8 cellular contexts compared by ENCODE assay signal in genomic region chr1:152110860-152111514, GRCh38. TPM values are rescaled to one million over a fixed set of nuclear protein-coding genes. Genes with fewer than 3 reads are reported as not detected.
DNase-seq lines count a peak whose midpoint lies in the region; ATAC-seq and TF ChIP-seq lines count a peak whose summit lies in the region.

No MANE protein-coding gene starts in this region.

- TF ChIP-seq CTCF in MM.1S (IDR thresholded peaks at IDR 0.05; ENCODE audit: low read length) (no peak), glutamatergic neuron (IDR thresholded peaks at IDR 0.05; ENCODE audit: partially characterized antibody, unreplicated experiment) (no peak)

- H3K27me3 Mint-ChIP-seq in activated CD8-positive, alpha-beta T cell treated with anti-CD3 and anti-CD28 coated beads, Interleukin-2, amount 10 ng/mL, durations not matched to agents 7 days and 5 days (ENCODE audit: low read depth), result peaks cover 20% of the 10 kb centered on the region
- peaks cover 2% of the 10 kb centered on the region for H3K27me3 Mint-ChIP-seq in glutamatergic neuron (ENCODE audit: unreplicated experiment)

- peaks cover 5% of the 10 kb centered on the region for H3K4me1 Mint-ChIP-seq in activated CD8-positive, alpha-beta T cell treated with anti-CD3 and anti-CD28 coated beads, Interleukin-2, amount 10 ng/mL, durations not matched to agents 7 days and 5 days (ENCODE audit: low read depth)
- H3K4me1 Mint-ChIP-seq in glutamatergic neuron (ENCODE audit: low read depth, unreplicated experiment), result peaks cover 4% of the 10 kb centered on the region

- peaks cover 18% of the 10 kb centered on the region for H3F3A ChIP-seq in MM.1S (ENCODE audit: insufficient read depth, low read length)

- no peaks in the 10 kb centered on the region for H4K20me1 ChIP-seq in MM.1S (ENCODE audit: insufficient read depth, low read length)

- H2AFZ ChIP-seq in MM.1S (ENCODE audit: low read length), result peak overlapping the region; percentile 54

- H3K27ac ChIP-seq in MM.1S (ENCODE audit: low read length) (no peak overlapping the region), rectal smooth muscle tissue (ENCODE audit: low read depth, low read length) (no peak overlapping the region)

- H3K27ac Mint-ChIP-seq in activated CD8-positive, alpha-beta T cell treated with anti-CD3 and anti-CD28 coated beads, Interleukin-2, amount 10 ng/mL, durations not matched to agents 7 days and 5 days, result no peak overlapping the region
- H3K27ac Mint-ChIP-seq in glutamatergic neuron (ENCODE audit: unreplicated experiment), result no peak overlapping the region

- POLR2A ChIA-PET in activated CD8-positive, alpha-beta T cell treated with anti-CD3 and anti-CD28 coated beads, Interleukin-2, amount 10 ng/mL, durations not matched to agents 7 days and 5 days (lab: Charles Lee), result interaction anchor here (0.6 kb wide), 1 partner anchor 624 kb away, joined by 3 read pairs; no protein-coding TSS in a partner anchor

- H3K36me3 ChIP-seq in MM.1S (replicated peaks; ENCODE audit: insufficient read depth, low read length) (no peaks in the 10 kb centered on the region), rectal smooth muscle tissue (ENCODE audit: control insufficient read depth, insufficient read depth, low read length) (no peaks in the 10 kb centered on the region)

- H3K4me3 ChIP-seq in MM.1S (ENCODE audit: low read length) (peak overlapping the region; percentile 50), rectal smooth muscle tissue (ENCODE audit: low read length) (peak overlapping the region; percentile 67)

- H3K9ac ChIP-seq in MM.1S (ENCODE audit: low read length) (no peak overlapping the region), rectal smooth muscle tissue (ENCODE audit: low read length) (no peak overlapping the region)

- peaks cover 18% of the 10 kb centered on the region for H3K4me1 ChIP-seq in MM.1S (ENCODE audit: low read length)
- H3K4me1 ChIP-seq in rectal smooth muscle tissue (ENCODE audit: control insufficient read depth, insufficient read depth, low read length), result peaks cover 15% of the 10 kb centered on the region

- H3K36me3 Mint-ChIP-seq in activated CD8-positive, alpha-beta T cell treated with anti-CD3 and anti-CD28 coated beads, Interleukin-2, amount 10 ng/mL, durations not matched to agents 7 days and 5 days (ENCODE audit: low read depth), result no peaks in the 10 kb centered on the region
- no peaks in the 10 kb centered on the region for H3K36me3 Mint-ChIP-seq in glutamatergic neuron (ENCODE audit: unreplicated experiment)

- ATAC-seq in activated CD8-positive, alpha-beta T cell treated with anti-CD3 and anti-CD28 coated beads, Interleukin-2, amount 10 ng/mL, durations not matched to agents 7 days and 5 days, result peak; percentile 70
- no peak for ATAC-seq in GM21737 (IDR thresholded peaks at IDR 0.05; ENCODE audit: unreplicated experiment)

- CTCF ChIA-PET in activated CD8-positive, alpha-beta T cell treated with anti-CD3 and anti-CD28 coated beads, Interleukin-2, amount 10 ng/mL, durations not matched to agents 7 days and 5 days (lab: Charles Lee), result interaction anchor here (1.0 to 2.3 kb wide), 17 partner anchors 22 to 348 kb away, joined by 3 to 12 read pairs (median 4); no protein-coding TSS in a partner anchor

- H3K9me3 ChIP-seq in MM.1S (replicated peaks; ENCODE audit: insufficient read depth, low read length), result no peaks in the 10 kb centered on the region

- no peaks in the 10 kb centered on the region for H3K9me2 ChIP-seq in MM.1S (replicated peaks; ENCODE audit: insufficient read depth, low read length)

- H3K4me3 Mint-ChIP-seq in activated CD8-positive, alpha-beta T cell treated with anti-CD3 and anti-CD28 coated beads, Interleukin-2, amount 10 ng/mL, durations not matched to agents 7 days and 5 days, result no peak overlapping the region
- H3K4me3 Mint-ChIP-seq in glutamatergic neuron (ENCODE audit: unreplicated experiment), result no peak overlapping the region

- no peaks in the 10 kb centered on the region for H3K79me2 ChIP-seq in MM.1S (ENCODE audit: low read length)

- DNase-seq in ELR (ENCODE audit: low read depth), result peak; percentile 70
- DNase-seq in MM.1S, result peak; percentile 54
- peak; percentile 44 for DNase-seq in activated CD8-positive, alpha-beta T cell treated with anti-CD3 and anti-CD28 coated beads, Interleukin-2, amount 10 ng/mL, durations not matched to agents 7 days and 5 days
- peak; percentile 58 for DNase-seq in glutamatergic neuron
- no peak for DNase-seq in medulla oblongata (ENCODE audit: extremely low spot score)
- no peak for DNase-seq in NK-92 treated with Interleukin-12 subunit alpha and Interleukin-12 subunit beta, amount 100 ng/mL, for 24 hours (lab: John Stamatoyannopoulos, UW)

- H3K27me3 ChIP-seq in MM.1S (replicated peaks; ENCODE audit: insufficient read depth, low read length), result peaks cover 37% of the 10 kb centered on the region
- H3K27me3 ChIP-seq in rectal smooth muscle tissue (ENCODE audit: control insufficient read depth, insufficient read depth, low read length), result peaks cover 60% of the 10 kb centered on the region

- no peaks in the 10 kb centered on the region for H3K9me3 Mint-ChIP-seq in activated CD8-positive, alpha-beta T cell treated with anti-CD3 and anti-CD28 coated beads, Interleukin-2, amount 10 ng/mL, durations not matched to agents 7 days and 5 days (ENCODE audit: insufficient read depth)
- peaks cover 8% of the 10 kb centered on the region for H3K9me3 Mint-ChIP-seq in glutamatergic neuron (ENCODE audit: unreplicated experiment)

- H3K4me2 ChIP-seq in MM.1S (ENCODE audit: low read depth, low read length), result peak overlapping the region; percentile 89

RNA-seq across cellular contexts. Expression of gene TCHH, which starts 4.3 kb away (rescaled TPM):
- under 1 TPM in 1 of 2 experiments, not detected in 1; 0.08 TPM for total RNA-seq in activated CD8-positive, alpha-beta T cell treated with anti-CD3 and anti-CD28 coated beads, Interleukin-2, amount 10 ng/mL, durations not matched to agents 7 days and 5 days
- 0.49 TPM for total RNA-seq in glutamatergic neuron (ENCODE audit: unreplicated experiment)

RNA-seq across cellular contexts. Expression of gene TCHHL1, which starts 22.1 kb away (rescaled TPM):
- total RNA-seq in activated CD8-positive, alpha-beta T cell treated with anti-CD3 and anti-CD28 coated beads, Interleukin-2, amount 10 ng/mL, durations not matched to agents 7 days and 5 days, result not detected
- not detected for total RNA-seq in glutamatergic neuron (ENCODE audit: unreplicated experiment)

RNA-seq across cellular contexts. Expression of gene RPTN, which starts 48.0 kb away (rescaled TPM):
- total RNA-seq in activated CD8-positive, alpha-beta T cell treated with anti-CD3 and anti-CD28 coated beads, Interleukin-2, amount 10 ng/mL, durations not matched to agents 7 days and 5 days, result not detected
- total RNA-seq in glutamatergic neuron (ENCODE audit: unreplicated experiment), result not detected

Comparison
In these comparisons a context has a peak if more than half of its experiments do, and no peak if none do; other contexts are left out.
1. DNase-seq: peak in ELR (single experiment), MM.1S (single experiment), activated CD8-positive, alpha-beta T cell treated with anti-CD3 and anti-CD28 coated beads, Interleukin-2, amount 10 ng/mL, durations not matched to agents 7 days and 5 days (single experiment) and glutamatergic neuron (single experiment); none in medulla oblongata (single experiment) and NK-92 treated with Interleukin-12 subunit alpha and Interleukin-12 subunit beta, amount 100 ng/mL, for 24 hours (single experiment).